In the genomic region with DNA sequence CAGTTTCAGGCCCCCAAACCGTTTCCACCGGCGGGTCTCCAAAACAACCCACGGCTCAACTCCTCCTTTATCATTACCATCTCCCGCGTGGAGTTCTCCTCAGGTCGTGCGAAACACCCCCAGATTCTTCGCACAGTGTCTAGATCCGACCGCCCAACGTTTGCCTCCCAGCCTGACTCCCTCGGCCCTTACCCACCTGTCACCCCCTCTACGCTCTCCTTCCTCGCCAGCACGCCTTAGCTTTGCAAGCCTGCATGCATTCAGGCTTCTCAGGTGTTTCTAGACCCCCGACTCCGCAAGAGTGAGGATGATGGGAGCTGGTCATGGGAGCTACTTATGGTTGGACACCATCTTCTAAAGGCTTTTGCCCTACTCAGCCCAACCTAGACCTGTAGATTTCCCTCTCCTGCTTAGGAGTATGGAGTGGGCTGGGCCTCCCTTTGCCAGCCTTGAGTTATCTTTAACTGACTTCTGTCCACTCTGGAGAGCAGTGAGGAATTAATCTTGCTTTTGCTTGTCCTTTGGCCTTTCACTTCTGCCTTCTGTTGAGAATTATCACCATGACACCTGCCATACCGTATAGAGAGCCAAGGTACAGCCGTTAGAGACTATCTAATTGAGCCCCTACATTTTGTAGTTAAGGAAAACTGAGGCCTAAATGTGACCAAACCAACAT, we compare ENCODE assay signal across 8 cellular contexts. TPM values are rescaled to one million over a fixed set of nuclear protein-coding genes. Genes with fewer than 3 reads are reported as not detected.
A peak's percentile ranks its signal among the peaks of the same experiment; 100 is the strongest.
DNase-seq lines count a peak whose midpoint lies in the region; ATAC-seq and TF ChIP-seq lines count a peak whose summit lies in the region.

No MANE protein-coding gene starts in this region.

- peaks cover 23 to 31% of the 10 kb centered on the region in 2 donors for H3K4me1 ChIP-seq in duodenal mucosa (ENCODE audit: control insufficient read depth in 1 of 2, insufficient read depth in 2 of 2, low read length in 2 of 2)
- H3K4me1 ChIP-seq in mucosa of rectum (ENCODE audit: control insufficient read depth in 2 of 2, insufficient read depth in 2 of 2, low read length in 2 of 2) = peaks cover 9 to 20% of the 10 kb centered on the region in 2 donors

- no peaks in the 10 kb centered on the region for H3K27me3 ChIP-seq in AG04450 (ENCODE audit: control insufficient read depth, insufficient read depth, low read length)
- no peaks in the 10 kb centered on the region for H3K27me3 ChIP-seq in duodenal mucosa (ENCODE audit: control insufficient read depth in 1 of 2, insufficient read depth in 2 of 2, low read length in 2 of 2)
- H3K27me3 ChIP-seq in mucosa of rectum (ENCODE audit: control insufficient read depth in 2 of 2, insufficient read depth in 2 of 2, low read length in 2 of 2) = no peaks in the 10 kb centered on the region

- H3K9ac ChIP-seq in duodenal mucosa (ENCODE audit: low read depth in 1 of 2, low read length in 2 of 2) = peak overlapping the region; percentile 86 to 99
- peak overlapping the region; percentile 96 to 99 for H3K9ac ChIP-seq in mucosa of rectum (ENCODE audit: low read depth in 1 of 2, low read length in 2 of 2)

- TF ChIP-seq CTCF in AG04450 (IDR thresholded peaks at IDR 0.05; ENCODE audit: low read depth, low read length) = no peak

- CTCF ChIA-PET in AG04450 (lab: Charles Lee) = interaction anchor here (6.4 kb wide), 1 partner anchor 12 kb away, joined by 30 read pairs; no protein-coding TSS in a partner anchor

- POLR2A ChIA-PET in AG04450 (lab: Yijun Ruan, JAX) = interaction anchor here (0.6 to 1.2 kb wide), 4 partner anchors 23 to 345 kb away, joined by 3 to 13 read pairs (median 4); partner anchors contain the start of genes EYA3 and SESN2

- H3K9me3 ChIP-seq in AG04450 (ENCODE audit: control insufficient read depth, insufficient read depth, low read length) (peaks cover 4% of the 10 kb centered on the region; the same call in 1 of the 2 replicates), duodenal mucosa (ENCODE audit: control insufficient read depth in 1 of 2, low read length in 2 of 2) (no peaks in the 10 kb centered on the region), mucosa of rectum (ENCODE audit: control insufficient read depth in 2 of 2, low read length in 2 of 2) (no peaks in the 10 kb centered on the region)

- no peak overlapping the region for H3K27ac ChIP-seq in AG04450 (ENCODE audit: low read depth, low read length)
- peak overlapping the region; percentile 89 for H3K27ac ChIP-seq in duodenal mucosa (ENCODE audit: low read depth, low read length)
- H3K27ac ChIP-seq in mucosa of rectum (ENCODE audit: low read depth in 2 of 2, low read length in 2 of 2) = peak overlapping the region; percentile 97

- intact Hi-C loops in posterior vena cava (cut with DNase I) = no loop called here

- peaks cover 8 to 12% of the 10 kb centered on the region in 2 donors for H3K36me3 ChIP-seq in duodenal mucosa (ENCODE audit: control insufficient read depth in 1 of 2, insufficient read depth in 2 of 2, low read length in 2 of 2)
- H3K36me3 ChIP-seq in mucosa of rectum (ENCODE audit: control insufficient read depth in 2 of 2, insufficient read depth in 2 of 2, low read length in 2 of 2) = peaks cover 5 to 9% of the 10 kb centered on the region in 2 donors

- H3K4me3 ChIP-seq in AG04450 (ENCODE audit: low read depth, low read length) (peak overlapping the region; percentile 100), duodenal mucosa (ENCODE audit: low read depth in 1 of 2, low read length in 2 of 2) (peak overlapping the region; percentile 82 to 98), mucosa of rectum (ENCODE audit: low read length in 2 of 2) (peak overlapping the region; percentile 98 to 100)
- peak overlapping the region; percentile 96 for H3K4me3 ChIP-seq in Jurkat, Clone E6-1 (ENCODE audit: low read length)

- DNase-seq in AG04450 (ENCODE audit: low read depth, low spot score) (no peak), NCI-H526 treated with DMSO at 0.1 percent for 48 hours (lab: John Stamatoyannopoulos, UW) (no peak), posterior vena cava (ENCODE audit: low spot score) (no peak)
- no peak for DNase-seq in Jurkat, Clone E6-1 (ENCODE audit: low read depth, low spot score)

- ATAC-seq in GM21737 (IDR thresholded peaks at IDR 0.05; ENCODE audit: unreplicated experiment) (no peak), GM18870 (IDR thresholded peaks at IDR 0.05; ENCODE audit: unreplicated experiment) (no peak)

RNA-seq across cellular contexts. Expression of gene ATP5IF1, which starts 0.9 kb away (rescaled TPM):
- polyA plus RNA-seq in AG04450 (2011; rRNA removed) = 151 and 189 TPM in 2 replicates
- 16.9 and 24.4 TPM in 2 replicates for polyA minus RNA-seq in AG04450 (2011; rRNA and poly(A)+ RNA removed)
- polyA plus RNA-seq in Jurkat, Clone E6-1 (2012; ENCODE audit: insufficient read depth, insufficient read length) = 464 TPM
- 10 to 100 TPM; 85.3 to 88.4 TPM for total RNA-seq in posterior vena cava

RNA-seq across cellular contexts. Expression of gene DNAJC8, which starts 4.0 kb away (rescaled TPM):
- 91.4 and 123 TPM in 2 replicates for polyA plus RNA-seq in AG04450 (2011; rRNA removed)
- 26.1 and 31.8 TPM in 2 replicates for polyA minus RNA-seq in AG04450 (2011; rRNA and poly(A)+ RNA removed)
- 203 TPM for polyA plus RNA-seq in Jurkat, Clone E6-1 (2012; ENCODE audit: insufficient read depth, insufficient read length)
- total RNA-seq in posterior vena cava = 10 to 100 TPM; 69.3 to 80.5 TPM

RNA-seq across cellular contexts. Expression of gene SESN2, which starts 22.5 kb away (rescaled TPM):
- polyA plus RNA-seq in AG04450 (2011; rRNA removed) = 27.5 and 31.9 TPM in 2 replicates
- polyA minus RNA-seq in AG04450 (2011; rRNA and poly(A)+ RNA removed) = 38.7 and 45.6 TPM in 2 replicates
- polyA plus RNA-seq in Jurkat, Clone E6-1 (2012; ENCODE audit: insufficient read depth, insufficient read length) = 6.5 TPM
- total RNA-seq in posterior vena cava = 10 to 100 TPM; 13.7 to 16.8 TPM
